8 cellular contexts compared by ENCODE assay signal in the genomic region with DNA sequence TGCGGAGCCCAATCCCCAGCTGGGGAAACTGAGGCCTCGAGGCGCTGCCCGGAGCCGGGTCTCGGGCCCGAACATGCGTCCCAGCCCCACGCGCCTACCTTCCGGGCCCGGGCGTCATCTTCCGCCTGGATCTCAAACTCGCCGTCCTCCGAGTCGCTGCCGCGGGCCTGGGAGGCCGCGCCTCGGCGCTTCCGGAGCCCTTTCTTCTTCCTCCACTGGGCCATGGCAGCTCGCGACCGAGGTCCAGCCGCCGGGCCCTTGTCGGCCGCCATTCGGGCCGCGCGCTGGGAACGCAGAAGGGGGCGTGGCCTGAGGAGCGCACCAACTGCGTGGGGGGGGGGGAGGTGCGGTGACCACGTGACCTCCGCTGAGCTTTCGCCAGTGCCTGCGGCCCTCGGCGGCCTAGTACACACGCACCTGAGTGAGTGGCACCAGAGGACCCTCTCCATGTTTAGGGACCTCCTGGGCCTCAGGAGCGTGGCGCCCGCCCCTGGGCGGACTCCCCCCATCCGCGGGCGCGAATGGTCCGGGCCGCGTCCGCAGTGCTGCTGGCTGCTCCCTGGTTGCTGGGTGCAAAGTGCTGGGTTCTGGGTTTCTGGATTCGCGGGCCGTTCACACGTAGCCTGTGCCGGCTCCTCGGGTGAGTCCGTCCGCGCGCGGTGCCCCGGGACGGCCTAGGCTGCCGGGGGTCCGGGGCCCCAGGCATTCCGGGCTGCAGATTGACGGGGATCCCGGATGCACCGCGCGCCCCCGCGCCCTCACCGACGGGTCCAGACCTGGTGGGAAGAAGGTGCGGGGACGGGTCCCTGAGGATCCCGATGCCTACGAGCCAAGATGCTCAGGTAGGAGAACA. TPM values are rescaled to one million over a fixed set of nuclear protein-coding genes. Genes with fewer than 3 reads are reported as not detected.
DNase-seq lines count a peak whose midpoint lies in the region; ATAC-seq and TF ChIP-seq lines count a peak whose summit lies in the region.

A gene with protein sequence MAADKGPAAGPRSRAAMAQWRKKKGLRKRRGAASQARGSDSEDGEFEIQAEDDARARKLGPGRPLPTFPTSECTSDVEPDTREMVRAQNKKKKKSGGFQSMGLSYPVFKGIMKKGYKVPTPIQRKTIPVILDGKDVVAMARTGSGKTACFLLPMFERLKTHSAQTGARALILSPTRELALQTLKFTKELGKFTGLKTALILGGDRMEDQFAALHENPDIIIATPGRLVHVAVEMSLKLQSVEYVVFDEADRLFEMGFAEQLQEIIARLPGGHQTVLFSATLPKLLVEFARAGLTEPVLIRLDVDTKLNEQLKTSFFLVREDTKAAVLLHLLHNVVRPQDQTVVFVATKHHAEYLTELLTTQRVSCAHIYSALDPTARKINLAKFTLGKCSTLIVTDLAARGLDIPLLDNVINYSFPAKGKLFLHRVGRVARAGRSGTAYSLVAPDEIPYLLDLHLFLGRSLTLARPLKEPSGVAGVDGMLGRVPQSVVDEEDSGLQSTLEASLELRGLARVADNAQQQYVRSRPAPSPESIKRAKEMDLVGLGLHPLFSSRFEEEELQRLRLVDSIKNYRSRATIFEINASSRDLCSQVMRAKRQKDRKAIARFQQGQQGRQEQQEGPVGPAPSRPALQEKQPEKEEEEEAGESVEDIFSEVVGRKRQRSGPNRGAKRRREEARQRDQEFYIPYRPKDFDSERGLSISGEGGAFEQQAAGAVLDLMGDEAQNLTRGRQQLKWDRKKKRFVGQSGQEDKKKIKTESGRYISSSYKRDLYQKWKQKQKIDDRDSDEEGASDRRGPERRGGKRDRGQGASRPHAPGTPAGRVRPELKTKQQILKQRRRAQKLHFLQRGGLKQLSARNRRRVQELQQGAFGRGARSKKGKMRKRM (minus strand): TSS at position 299 of the 853 bp plus-strand sequence. CDS start 27 bp downstream, at position 272.
A gene with protein sequence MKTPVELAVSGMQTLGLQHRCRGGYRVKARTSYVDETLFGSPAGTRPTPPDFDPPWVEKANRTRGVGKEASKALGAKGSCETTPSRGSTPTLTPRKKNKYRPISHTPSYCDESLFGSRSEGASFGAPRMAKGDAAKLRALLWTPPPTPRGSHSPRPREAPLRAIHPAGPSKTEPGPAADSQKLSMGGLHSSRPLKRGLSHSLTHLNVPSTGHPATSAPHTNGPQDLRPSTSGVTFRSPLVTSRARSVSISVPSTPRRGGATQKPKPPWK (plus strand): TSS at position 542 of the 853 bp plus-strand sequence. CDS start 1,026 bp downstream, outside the sequence.

- peak within 1 kb of the TSS; percentile 87 for H3K4me3 ChIP-seq in WI38 (ENCODE audit: low read depth, low read length)
- H3K4me3 ChIP-seq in breast epithelium = peak within 1 kb of the TSS; percentile 97 to 99 (median 98)
- H3K4me3 ChIP-seq in smooth muscle cell = peak within 1 kb of the TSS; percentile 81

- intact Hi-C loops in breast epithelium (cut with DNase I; ENCODE audit: low total_unique reads) = loop anchor here (10.0 kb wide), 1 partner anchor 169 kb away; a partner anchor contains a TSS

- H3K4me1 ChIP-seq in breast epithelium = peaks cover 0 to 21% of the 10 kb centered on the region in 2 donors
- peaks cover 9% of the 10 kb centered on the region for H3K4me1 ChIP-seq in smooth muscle cell (ENCODE audit: low read depth)

- peak; percentile 36 for TF ChIP-seq POLR2A in breast epithelium (IDR thresholded peaks at IDR 0.05)

- H3K27me3 ChIP-seq in breast epithelium (no peaks in the 10 kb centered on the region), smooth muscle cell (ENCODE audit: low read depth) (no peaks in the 10 kb centered on the region)

- no peaks in the 10 kb centered on the region for H3K9me3 ChIP-seq in breast epithelium
- H3K9me3 ChIP-seq in smooth muscle cell (replicated peaks; ENCODE audit: low read depth) = no peaks in the 10 kb centered on the region

- TF ChIP-seq CTCF in WI38 (IDR thresholded peaks at IDR 0.05; ENCODE audit: low read depth, low read length) (no peak), breast epithelium (IDR thresholded peaks at IDR 0.05) (no peak), smooth muscle cell (IDR thresholded peaks at IDR 0.05; ENCODE audit: borderline replicate concordance, insufficient read depth, poor library complexity, severe bottlenecking) (no peak)

- peak within 1 kb of the TSS; percentile 95 for H3K9ac ChIP-seq in smooth muscle cell (ENCODE audit: low read depth)

- peak within 1 kb of the TSS; percentile 89 for H3K4me2 ChIP-seq in smooth muscle cell

- ATAC-seq in HG02973 (IDR thresholded peaks at IDR 0.05; ENCODE audit: unreplicated experiment) = peak; percentile 42

- 1% methylated on average over 85 of the region's 89 CpGs for WGBS in smooth muscle cell (ENCODE audit: low lambda C conversion rate)

- peak; percentile 79 for DNase-seq in SIG-M5 treated with dmso at 0.1 percent for 504 hours (lab: John Stamatoyannopoulos, UW; ENCODE audit: unreplicated experiment)
- DNase-seq in SIG-M5 (lab: John Stamatoyannopoulos, UW) = no peak
- DNase-seq in NCI-H2171 treated with DMSO at 0.1 percent for 48 hours (lab: John Stamatoyannopoulos, UW) = peak; percentile 81
- DNase-seq in breast epithelium (ENCODE audit: low spot score in 2 of 2) = peak; percentile 75 to 86
- peak; percentile 79 for DNase-seq in iPS-NIHi7 (ENCODE audit: extremely low spot score)
- peak; percentile 82 for DNase-seq in smooth muscle cell (lab: John Stamatoyannopoulos, UW; ENCODE audit: unreplicated experiment)

- H4K20me1 ChIP-seq in smooth muscle cell (ENCODE audit: low read depth) = peaks cover 8% of the 10 kb centered on the region

- H3K36me3 ChIP-seq in breast epithelium (no peaks in the 10 kb centered on the region), smooth muscle cell (ENCODE audit: low read depth) (no peaks in the 10 kb centered on the region)

- H3K79me2 ChIP-seq in smooth muscle cell (ENCODE audit: low read depth) = peaks cover 34% of the 10 kb centered on the region

- H3K27ac ChIP-seq in breast epithelium (peak within 1 kb of the TSS; percentile 97 to 99), smooth muscle cell (ENCODE audit: low read depth) (peak within 1 kb of the TSS; percentile 92)

- peak within 1 kb of the TSS; percentile 93 for H2AFZ ChIP-seq in smooth muscle cell (ENCODE audit: low read depth)

- peaks cover 5% of the 10 kb centered on the region for H3F3A ChIP-seq in smooth muscle cell (ENCODE audit: low read depth)

RNA-seq across cellular contexts. Expression of the first gene that starts in this region (rescaled TPM):
- total RNA-seq in breast epithelium (10 to 100 TPM; 51.5 to 62.1 (median 60.3) TPM), smooth muscle cell (19.3 and 39.3 TPM in 2 replicates)
- 28.3 and 32.5 TPM in 2 replicates for polyA plus RNA-seq in smooth muscle cell

RNA-seq across cellular contexts. Expression of the second gene that starts in this region (rescaled TPM):
- 10 to 100 TPM in 2 of 3 donors, 1 to 10 TPM in 1; 9.4 to 22.4 (median 15.4) TPM for total RNA-seq in breast epithelium
- total RNA-seq in smooth muscle cell = 9.1 and 9.6 TPM in 2 replicates
- 12.2 and 14.0 TPM in 2 replicates for polyA plus RNA-seq in smooth muscle cell
